ENCODE assay signal across 17 cellular contexts in the genomic region with DNA sequence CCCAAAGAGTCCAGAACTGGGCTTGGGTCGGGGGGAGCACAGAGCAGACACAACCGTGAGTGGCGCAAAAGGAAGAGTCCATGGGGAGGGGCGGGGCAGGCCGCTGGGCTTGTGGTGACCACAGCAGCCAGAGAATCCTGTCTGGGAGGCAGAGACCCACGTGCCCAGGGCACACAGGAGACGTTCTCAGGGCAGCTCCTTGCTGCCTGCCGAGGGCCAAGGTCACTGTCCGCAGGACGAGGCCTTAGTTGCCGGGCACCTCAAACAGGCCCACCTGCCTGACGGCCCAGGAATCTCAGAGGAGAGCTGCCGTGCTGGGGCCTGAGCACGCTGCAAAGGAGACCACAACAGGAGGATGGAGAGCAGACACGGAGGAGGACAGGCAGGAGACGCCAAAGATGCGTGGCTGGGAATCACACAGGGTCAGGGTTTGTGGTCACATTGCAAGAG.
DNase-seq lines count a peak whose midpoint lies in the region; ATAC-seq, FAIRE-seq and TF ChIP-seq lines count a peak whose summit lies in the region.
"Had no signal": no experiment of that assay in that cellular context is flagged by ENCODE, and none has a peak within 500 bp of the region (broad histone marks: within the 10 kb centered on the region; RNA-seq: fewer than 3 reads in every experiment).

No MANE protein-coding gene starts in this region.

- H3K27me3 ChIP-seq in right cardiac atrium (ENCODE audit: control insufficient read depth, insufficient read depth) (no peaks in the 10 kb centered on the region), neural progenitor cell (no peaks in the 10 kb centered on the region)
- H3K27me3 ChIP-seq: heart left ventricle, vagina had no signal

- ATAC-seq in right cardiac atrium (no peak), Right ventricle myocardium inferior (no peak)
- ATAC-seq in activated CD8-positive, alpha-beta T cell treated with anti-CD3 and anti-CD28 coated beads, Interleukin-2, amount 10 ng/mL, durations not matched to agents 7 days and 5 days, result no peak
- ATAC-seq: effector memory CD8-positive, alpha-beta T cell had no signal

- H2AFZ ChIP-seq in neural progenitor cell (replicated peaks), result no peak overlapping the region

- no peaks in the 10 kb centered on the region for H3F3A ChIP-seq in neural progenitor cell (ENCODE audit: low read depth)

- no peaks in the 10 kb centered on the region for H3K36me3 Mint-ChIP-seq in activated CD8-positive, alpha-beta T cell treated with anti-CD3 and anti-CD28 coated beads, Interleukin-2, amount 10 ng/mL, durations not matched to agents 7 days and 5 days (ENCODE audit: low read depth)
- H3K36me3 Mint-ChIP-seq in neural progenitor cell, result no peaks in the 10 kb centered on the region
- H3K36me3 Mint-ChIP-seq: memory B cell, natural killer cell had no signal

- H3K36me3 ChIP-seq in neural progenitor cell, result no peaks in the 10 kb centered on the region
- H3K36me3 ChIP-seq: heart left ventricle, vagina had no signal

- H3K9me3 Mint-ChIP-seq in activated CD8-positive, alpha-beta T cell treated with anti-CD3 and anti-CD28 coated beads, Interleukin-2, amount 10 ng/mL, durations not matched to agents 7 days and 5 days (ENCODE audit: insufficient read depth), result no peaks in the 10 kb centered on the region
- peaks cover 3% of the 10 kb centered on the region for H3K9me3 Mint-ChIP-seq in neural progenitor cell
- H3K9me3 Mint-ChIP-seq: activated CD4-positive, alpha-beta memory T cell treated with anti-CD3 and anti-CD28 coated beads, Interleukin-2, amount 10 ng/mL, durations not matched to agents 7 days and 5 days; effector memory CD8-positive, alpha-beta T cell; memory B cell; natural killer cell had no signal

- H3K4me3 Mint-ChIP-seq in activated CD8-positive, alpha-beta T cell treated with anti-CD3 and anti-CD28 coated beads, Interleukin-2, amount 10 ng/mL, durations not matched to agents 7 days and 5 days, result no peak overlapping the region
- peak overlapping the region; percentile 57 for H3K4me3 Mint-ChIP-seq in neural progenitor cell
- H3K4me3 Mint-ChIP-seq: activated CD4-positive, alpha-beta memory T cell treated with anti-CD3 and anti-CD28 coated beads, Interleukin-2, amount 10 ng/mL, durations not matched to agents 7 days and 5 days; effector memory CD8-positive, alpha-beta T cell; natural killer cell had no signal

- CTCF ChIA-PET in activated CD8-positive, alpha-beta T cell treated with anti-CD3 and anti-CD28 coated beads, Interleukin-2, amount 10 ng/mL, durations not matched to agents 7 days and 5 days (lab: Charles Lee), result interaction anchor here (1.5 kb wide), 1 partner anchor 89 kb away, joined by 3 read pairs; no protein-coding TSS in a partner anchor

- FAIRE-seq in RCC 7860 (lab: Jason Lieb, UNC), result no peak

- no peak overlapping the region for H3K4me3 ChIP-seq in right cardiac atrium (ENCODE audit: low read length)
- no peak overlapping the region for H3K4me3 ChIP-seq in neural progenitor cell
- H3K4me3 ChIP-seq: vagina had no signal

- no peak overlapping the region for H3K27ac ChIP-seq in right cardiac atrium (ENCODE audit: low read length)
- H3K27ac ChIP-seq in neural progenitor cell, result no peak overlapping the region
- H3K27ac ChIP-seq: vagina had no signal

- no peaks in the 10 kb centered on the region for H4K20me1 ChIP-seq in neural progenitor cell (ENCODE audit: low read depth)

- H3K4me1 Mint-ChIP-seq in activated CD8-positive, alpha-beta T cell treated with anti-CD3 and anti-CD28 coated beads, Interleukin-2, amount 10 ng/mL, durations not matched to agents 7 days and 5 days (ENCODE audit: low read depth), result no peaks in the 10 kb centered on the region
- peaks cover 15% of the 10 kb centered on the region for H3K4me1 Mint-ChIP-seq in neural progenitor cell
- H3K4me1 Mint-ChIP-seq: activated CD4-positive, alpha-beta memory T cell treated with anti-CD3 and anti-CD28 coated beads, Interleukin-2, amount 10 ng/mL, durations not matched to agents 7 days and 5 days; memory B cell; natural killer cell; stimulated activated naive CD8-positive, alpha-beta T cell treated with anti-CD3 and anti-CD28 coated beads, Interleukin-15, amount 100 ng/mL, for 72 hours had no signal

- no peak overlapping the region for H3K4me2 ChIP-seq in neural progenitor cell

- no peak overlapping the region for H3K9ac ChIP-seq in neural progenitor cell

- intact Hi-C loops in right cardiac atrium (cut with DNase I) (no loop called here), Right ventricle myocardium inferior (cut with DNase I) (no loop called here)

- peak overlapping the region; percentile 34 for H3K27ac Mint-ChIP-seq in activated CD8-positive, alpha-beta T cell treated with anti-CD3 and anti-CD28 coated beads, Interleukin-2, amount 10 ng/mL, durations not matched to agents 7 days and 5 days
- peak overlapping the region; percentile 67 for H3K27ac Mint-ChIP-seq in neural progenitor cell
- H3K27ac Mint-ChIP-seq: activated CD4-positive, alpha-beta memory T cell treated with anti-CD3 and anti-CD28 coated beads, Interleukin-2, amount 10 ng/mL, durations not matched to agents 7 days and 5 days; effector memory CD8-positive, alpha-beta T cell; memory B cell; natural killer cell had no signal

- no peaks in the 10 kb centered on the region for H3K79me2 ChIP-seq in neural progenitor cell (ENCODE audit: low read depth)

- no peaks in the 10 kb centered on the region for H3K27me3 Mint-ChIP-seq in activated CD8-positive, alpha-beta T cell treated with anti-CD3 and anti-CD28 coated beads, Interleukin-2, amount 10 ng/mL, durations not matched to agents 7 days and 5 days (ENCODE audit: low read depth)
- H3K27me3 Mint-ChIP-seq in neural progenitor cell (ENCODE audit: insufficient read depth, low read depth), result peaks cover 8% of the 10 kb centered on the region
- H3K27me3 Mint-ChIP-seq: activated CD4-positive, alpha-beta memory T cell treated with anti-CD3 and anti-CD28 coated beads, Interleukin-2, amount 10 ng/mL, durations not matched to agents 7 days and 5 days; effector memory CD8-positive, alpha-beta T cell; memory B cell; stimulated activated naive CD8-positive, alpha-beta T cell treated with anti-CD3 and anti-CD28 coated beads, Interleukin-15, amount 100 ng/mL, for 72 hours had no signal

- WGBS in right cardiac atrium, result 87% methylated on average over 17 of the region's 17 CpGs

- no peak for TF ChIP-seq CTCF in neural progenitor cell (IDR thresholded peaks at IDR 0.05)

- POLR2A ChIA-PET in activated CD8-positive, alpha-beta T cell treated with anti-CD3 and anti-CD28 coated beads, Interleukin-2, amount 10 ng/mL, durations not matched to agents 7 days and 5 days (lab: Charles Lee), result interaction anchor here (0.6 to 1.1 kb wide), 2 partner anchors 70 to 332 kb away, joined by 3 to 4 read pairs; no protein-coding TSS in a partner anchor

- H3K9me3 ChIP-seq in right cardiac atrium (ENCODE audit: control insufficient read depth, low read length) (no peaks in the 10 kb centered on the region), neural progenitor cell (ENCODE audit: low read depth) (no peaks in the 10 kb centered on the region)
- H3K9me3 ChIP-seq: heart left ventricle, vagina had no signal

- peak in 2 of 3 donors; percentile 31 to 47 for DNase-seq in right cardiac atrium
- DNase-seq in Right ventricle myocardium inferior (ENCODE audit: missing footprints), result no peak
- DNase-seq in activated CD8-positive, alpha-beta T cell treated with anti-CD3 and anti-CD28 coated beads, Interleukin-2, amount 10 ng/mL, durations not matched to agents 7 days and 5 days, result no peak
- no peak for DNase-seq in neural progenitor cell (ENCODE audit: low spot score)
- DNase-seq in NOMO-1 treated with DMSO at 0.1 percent for 48 hours (lab: John Stamatoyannopoulos, UW; ENCODE audit: unreplicated experiment), result no peak
- no peak for DNase-seq in NCI-H2029 (lab: John Stamatoyannopoulos, UW)
- no peak for DNase-seq in EL
- DNase-seq in RCC 7860 (ENCODE audit: low spot score), result no peak
- DNase-seq: activated CD4-positive, alpha-beta memory T cell treated with anti-CD3 and anti-CD28 coated beads, Interleukin-2, amount 10 ng/mL, durations not matched to agents 7 days and 5 days; cerebellar nuclear complex; natural killer cell; NCI-H526 treated with DMSO at 0.1 percent for 48 hours had no signal

- H3K4me1 ChIP-seq in right cardiac atrium (ENCODE audit: control insufficient read depth, insufficient read depth, low read length) (no peaks in the 10 kb centered on the region), neural progenitor cell (no peaks in the 10 kb centered on the region)

Comparison
In these comparisons a context has a peak if more than half of its experiments do, and no peak if none do; other contexts are left out.
1. DNase-seq: peak in right cardiac atrium (2 of 3); none in Right ventricle myocardium inferior (single experiment), activated CD8-positive, alpha-beta T cell treated with anti-CD3 and anti-CD28 coated beads, Interleukin-2, amount 10 ng/mL, durations not matched to agents 7 days and 5 days (single experiment), neural progenitor cell (single experiment), NOMO-1 treated with DMSO at 0.1 percent for 48 hours (single experiment), NCI-H2029 (single experiment), EL (single experiment) and RCC 7860 (single experiment).